In genomic region chr5:87354496-87354895, GRCh38 we compare ENCODE assay signal across 13 cellular contexts. TPM values are rescaled to one million over a fixed set of nuclear protein-coding genes. Genes with fewer than 3 reads are reported as not detected.
DNase-seq lines count a peak whose midpoint lies in the region; ATAC-seq and TF ChIP-seq lines count a peak whose summit lies in the region.
"Had no signal": no experiment of that assay in that cellular context is flagged by ENCODE, and none has a peak within 500 bp of the region (broad histone marks: within the 10 kb centered on the region; RNA-seq: fewer than 3 reads in every experiment).

No MANE protein-coding gene starts in this region.

- no peaks in the 10 kb centered on the region for H3K9me3 Mint-ChIP-seq in CD4-positive, alpha-beta memory T cell

- H3K27me3 Mint-ChIP-seq in CD4-positive, alpha-beta memory T cell: no peaks in the 10 kb centered on the region

- TF ChIP-seq CTCF in WERI-Rb-1 (IDR thresholded peaks at IDR 0.05; ENCODE audit: low read depth, low read length): no peak

- no peak for DNase-seq in CD4-positive, alpha-beta memory T cell
- no peak for DNase-seq in stimulated activated CD4-positive, alpha-beta T cell treated with anti-CD3 and anti-CD28 coated beads, Interleukin-2, amount 100 ng/mL, for 24 hours
- DNase-seq in stimulated activated CD4-positive, alpha-beta T cell treated with anti-CD3 and anti-CD28 coated beads, Interleukin-4, amount 100 ng/mL, for 24 hours: no peak
- DNase-seq in WERI-Rb-1: no peak
- DNase-seq: activated gamma-delta T cell treated with Interleukin-2 at 50 U/mL for 16 hours, DMS79, NCI-H2029 treated with DMSO at 0.1 percent for 48 hours, tibial artery had no signal

- H3K27ac Mint-ChIP-seq in CD4-positive, alpha-beta memory T cell: peak overlapping the region in 6 of 7 donors; percentile 9 to 75 (median 46)

- intact Hi-C loops in CD4-positive, alpha-beta memory T cell (cut with micrococcal nuclease): no loop called here

- peaks cover 51 to 53% of the 10 kb centered on the region in 2 donors for H3K36me3 Mint-ChIP-seq in CD4-positive, alpha-beta memory T cell

- H3K4me3 ChIP-seq in CD4-positive, alpha-beta memory T cell (ENCODE audit: low read length in 2 of 2): no peak overlapping the region
- no peak overlapping the region for H3K4me3 ChIP-seq in WERI-Rb-1 (ENCODE audit: low read depth, low read length)
- H3K4me3 ChIP-seq: tibial artery had no signal

- ATAC-seq in GM19372 (IDR thresholded peaks at IDR 0.05; ENCODE audit: low read depth, unreplicated experiment) (peak; percentile 82), HG02840 (IDR thresholded peaks at IDR 0.05; ENCODE audit: low FRiP score, unreplicated experiment) (peak; percentile 68), HG03521 (IDR thresholded peaks at IDR 0.05; ENCODE audit: unreplicated experiment) (peak; percentile 71), HG03280 (IDR thresholded peaks at IDR 0.05; ENCODE audit: unreplicated experiment) (no peak)

- peak overlapping the region in 1 of 8 donors; percentile 34 for H3K4me3 Mint-ChIP-seq in CD4-positive, alpha-beta memory T cell

- H3K27me3 ChIP-seq in CD4-positive, alpha-beta memory T cell (ENCODE audit: insufficient read depth, low read length): no peaks in the 10 kb centered on the region
- no peaks in the 10 kb centered on the region for H3K27me3 ChIP-seq in WERI-Rb-1 (ENCODE audit: insufficient read depth, low read depth, severe bottlenecking)
- H3K27me3 ChIP-seq: tibial artery had no signal

- H3K27ac ChIP-seq in CD4-positive, alpha-beta memory T cell (ENCODE audit: low read depth, low read length): no peak overlapping the region
- H3K27ac ChIP-seq in WERI-Rb-1: no peak overlapping the region
- H3K27ac ChIP-seq: KMS-11, tibial artery had no signal

- peaks cover 4 to 21% (median 14%) of the 10 kb centered on the region in 4 donors for H3K4me1 Mint-ChIP-seq in CD4-positive, alpha-beta memory T cell

- POLR2A ChIA-PET in CD4-positive, alpha-beta memory T cell (lab: Charles Lee; ENCODE audit: partially characterized antibody): no interaction called here

- H3K36me3 ChIP-seq in CD4-positive, alpha-beta memory T cell (ENCODE audit: insufficient read depth, low read length): no peaks in the 10 kb centered on the region
- peaks cover 6% of the 10 kb centered on the region for H3K36me3 ChIP-seq in WERI-Rb-1

- CTCF ChIA-PET in CD4-positive, alpha-beta memory T cell (lab: Charles Lee; ENCODE audit: partially characterized antibody): interaction anchor here (1.3 kb wide), 1 partner anchor 71 kb away, joined by 3 read pairs; no protein-coding TSS in a partner anchor

- H3K4me1 ChIP-seq in CD4-positive, alpha-beta memory T cell (ENCODE audit: insufficient read depth, low read length): peaks cover 3% of the 10 kb centered on the region
- H3K4me1 ChIP-seq: tibial artery had no signal

- H3K9me3 ChIP-seq in CD4-positive, alpha-beta memory T cell (ENCODE audit: control insufficient read depth in 1 of 2, low read length in 2 of 2): no peaks in the 10 kb centered on the region
- H3K9me3 ChIP-seq in WERI-Rb-1 (ENCODE audit: severe bottlenecking): no peaks in the 10 kb centered on the region
- H3K9me3 ChIP-seq: tibial artery had no signal

RNA-seq across cellular contexts. Expression of gene CCNH, which starts 58.2 kb away (rescaled TPM):
- 10 to 100 TPM; 93.9 to 98.6 TPM for total RNA-seq in CD4-positive, alpha-beta memory T cell
- polyA plus RNA-seq in CD4-positive, alpha-beta memory T cell: 10 to 100 TPM; 54.1 to 58.4 TPM
